9 cellular contexts compared by ENCODE assay signal in genomic region chr2:95297088-95297487, GRCh38. TPM values are rescaled to one million over a fixed set of nuclear protein-coding genes. Genes with fewer than 3 reads are reported as not detected.
DNase-seq lines count a peak whose midpoint lies in the region; ATAC-seq and TF ChIP-seq lines count a peak whose summit lies in the region.
"Had no signal": no experiment of that assay in that cellular context is flagged by ENCODE, and none has a peak within 500 bp of the region (broad histone marks: within the 10 kb centered on the region; RNA-seq: fewer than 3 reads in every experiment).

TSS of gene KCNIP3 (plus strand) at chr2:95297347. CDS start at chr2:95297439, 92 bp downstream.

- peaks cover 6% of the 10 kb centered on the region for H3K27me3 Mint-ChIP-seq in Caco-2 (ENCODE audit: insufficient read depth, unreplicated experiment)
- peaks cover 0 to 2% of the 10 kb centered on the region in 2 donors for H3K27me3 Mint-ChIP-seq in CD4-positive, alpha-beta memory T cell
- H3K27me3 Mint-ChIP-seq in activated naive CD8-positive, alpha-beta T cell treated with anti-CD3 and anti-CD28 coated beads, Interleukin-2, amount 50 U/mL, for 24 hours, result peaks cover 5% of the 10 kb centered on the region

- CTCF ChIA-PET in Caco-2 (lab: Charles Lee), result no interaction called here
- CTCF ChIA-PET in CD4-positive, alpha-beta memory T cell (lab: Charles Lee; ENCODE audit: partially characterized antibody), result no interaction called here

- intact Hi-C loops in Caco-2 (cut with micrococcal nuclease; ENCODE audit: unreplicated experiment), result no loop called here
- intact Hi-C loops in breast epithelium (cut with DNase I; ENCODE audit: low total_unique reads), result no loop called here
- intact Hi-C loops in CD4-positive, alpha-beta memory T cell (cut with micrococcal nuclease), result no loop called here

- no peak within 1 kb of the TSS for H3K27ac Mint-ChIP-seq in Caco-2 (ENCODE audit: unreplicated experiment)
- H3K27ac Mint-ChIP-seq in CD4-positive, alpha-beta memory T cell, result no peak within 1 kb of the TSS
- no peak within 1 kb of the TSS for H3K27ac Mint-ChIP-seq in activated naive CD8-positive, alpha-beta T cell treated with anti-CD3 and anti-CD28 coated beads, Interleukin-2, amount 50 U/mL, for 24 hours
- H3K27ac Mint-ChIP-seq: activated CD4-positive, alpha-beta memory T cell treated with anti-CD3 and anti-CD28 coated beads for 36 hours had no signal

- TF ChIP-seq CTCF in Caco-2 (IDR thresholded peaks at IDR 0.05; ENCODE audit: insufficient read depth in 1 of 2, low read depth in 1 of 2, low read length in 1 of 2, severe bottlenecking in 1 of 2, unreplicated experiment in 1 of 2) (no peak), breast epithelium (IDR thresholded peaks at IDR 0.05) (no peak)

- peak within 1 kb of the TSS; percentile 10 for H3K4me3 Mint-ChIP-seq in Caco-2 (ENCODE audit: unreplicated experiment)
- H3K4me3 Mint-ChIP-seq in CD4-positive, alpha-beta memory T cell, result no peak within 1 kb of the TSS
- H3K4me3 Mint-ChIP-seq in activated naive CD8-positive, alpha-beta T cell treated with anti-CD3 and anti-CD28 coated beads, Interleukin-2, amount 50 U/mL, for 24 hours, result no peak within 1 kb of the TSS
- H3K4me3 Mint-ChIP-seq: activated CD4-positive, alpha-beta memory T cell treated with anti-CD3 and anti-CD28 coated beads for 36 hours had no signal

- POLR2A ChIA-PET in Caco-2 (lab: Charles Lee), result no interaction called here
- POLR2A ChIA-PET in CD4-positive, alpha-beta memory T cell (lab: Charles Lee; ENCODE audit: partially characterized antibody), result no interaction called here

- no peaks in the 10 kb centered on the region for H3K27me3 ChIP-seq in Caco-2 (replicated peaks; ENCODE audit: control insufficient read depth, insufficient read depth, low read length)
- no peaks in the 10 kb centered on the region for H3K27me3 ChIP-seq in breast epithelium
- no peaks in the 10 kb centered on the region for H3K27me3 ChIP-seq in CD4-positive, alpha-beta memory T cell (ENCODE audit: insufficient read depth, low read length)

- DNase-seq in Caco-2 (no peak), NCI-H2029 treated with DMSO at 0.1 percent for 48 hours (lab: John Stamatoyannopoulos, UW) (peak; percentile 80), breast epithelium (ENCODE audit: low spot score in 2 of 2) (peak in 1 of 2 donors; percentile 80), midbrain (lab: John Stamatoyannopoulos, UW) (peak; percentile 63)
- DNase-seq in CD4-positive, alpha-beta memory T cell, result no peak
- no peak for DNase-seq in activated naive CD8-positive, alpha-beta T cell treated with anti-CD3 and anti-CD28 coated beads, Interleukin-2, amount 50 U/mL, for 24 hours
- DNase-seq: activated CD4-positive, alpha-beta memory T cell treated with anti-CD3 and anti-CD28 coated beads for 36 hours had no signal

- H3K9me3 ChIP-seq in Caco-2, result peaks cover 5% of the 10 kb centered on the region; the same call in 1 of the 2 replicates
- H3K9me3 ChIP-seq in breast epithelium, result no peaks in the 10 kb centered on the region
- H3K9me3 ChIP-seq in CD4-positive, alpha-beta memory T cell (ENCODE audit: control insufficient read depth in 1 of 2, low read length in 2 of 2), result peaks cover 0 to 2% of the 10 kb centered on the region in 2 donors

- no peaks in the 10 kb centered on the region for H3K36me3 ChIP-seq in Caco-2 (ENCODE audit: control insufficient read depth, insufficient read depth, low read length)
- no peaks in the 10 kb centered on the region for H3K36me3 ChIP-seq in breast epithelium
- H3K36me3 ChIP-seq in CD4-positive, alpha-beta memory T cell (ENCODE audit: insufficient read depth, low read length), result no peaks in the 10 kb centered on the region

- no peaks in the 10 kb centered on the region for H3K4me1 Mint-ChIP-seq in Caco-2 (ENCODE audit: low read depth, unreplicated experiment)
- no peaks in the 10 kb centered on the region for H3K4me1 Mint-ChIP-seq in CD4-positive, alpha-beta memory T cell
- H3K4me1 Mint-ChIP-seq in activated naive CD8-positive, alpha-beta T cell treated with anti-CD3 and anti-CD28 coated beads, Interleukin-2, amount 50 U/mL, for 24 hours, result no peaks in the 10 kb centered on the region

- H3K27ac ChIP-seq in breast epithelium, result peak within 1 kb of the TSS; percentile 19 to 55
- H3K27ac ChIP-seq in CD4-positive, alpha-beta memory T cell (ENCODE audit: low read depth, low read length), result no peak within 1 kb of the TSS

- no peak for TF ChIP-seq POLR2A in breast epithelium (IDR thresholded peaks at IDR 0.05)

- BruUV-seq in Caco-2 (replicated peaks; lab: Mats Ljungman, UMichigan), result no TSS peak

- H3K4me1 ChIP-seq in Caco-2 (no peaks in the 10 kb centered on the region), breast epithelium (peaks cover 0 to 4% of the 10 kb centered on the region in 2 donors)
- no peaks in the 10 kb centered on the region for H3K4me1 ChIP-seq in CD4-positive, alpha-beta memory T cell (ENCODE audit: insufficient read depth, low read length)

- no peak for ATAC-seq in GM21619 (IDR thresholded peaks at IDR 0.05; ENCODE audit: unreplicated experiment)
- ATAC-seq in HG03025 (IDR thresholded peaks at IDR 0.05; ENCODE audit: low FRiP score, unreplicated experiment), result no peak
- ATAC-seq in activated naive CD8-positive, alpha-beta T cell treated with anti-CD3 and anti-CD28 coated beads, Interleukin-2, amount 50 U/mL, for 24 hours, result no peak

- H3K4me3 ChIP-seq in Caco-2 (ENCODE audit: low read depth, low read length) (no peak within 1 kb of the TSS), breast epithelium (peak within 1 kb of the TSS in 2 of 3 donors; percentile 47 to 60)
- no peak within 1 kb of the TSS for H3K4me3 ChIP-seq in CD4-positive, alpha-beta memory T cell (ENCODE audit: low read length in 2 of 2)

- H3K36me3 Mint-ChIP-seq in Caco-2 (ENCODE audit: insufficient read depth, unreplicated experiment), result no peaks in the 10 kb centered on the region
- H3K36me3 Mint-ChIP-seq in CD4-positive, alpha-beta memory T cell, result no peaks in the 10 kb centered on the region
- H3K36me3 Mint-ChIP-seq in activated naive CD8-positive, alpha-beta T cell treated with anti-CD3 and anti-CD28 coated beads, Interleukin-2, amount 50 U/mL, for 24 hours (ENCODE audit: low read depth), result no peaks in the 10 kb centered on the region
- H3K36me3 Mint-ChIP-seq: activated CD4-positive, alpha-beta memory T cell treated with anti-CD3 and anti-CD28 coated beads for 36 hours had no signal

- H3K9me3 Mint-ChIP-seq in Caco-2 (ENCODE audit: unreplicated experiment), result peaks cover 6% of the 10 kb centered on the region
- peaks cover 0 to 4% (median 1%) of the 10 kb centered on the region in 8 donors for H3K9me3 Mint-ChIP-seq in CD4-positive, alpha-beta memory T cell
- no peaks in the 10 kb centered on the region for H3K9me3 Mint-ChIP-seq in activated naive CD8-positive, alpha-beta T cell treated with anti-CD3 and anti-CD28 coated beads, Interleukin-2, amount 50 U/mL, for 24 hours

RNA-seq across cellular contexts. Expression of gene KCNIP3, which starts in this region (rescaled TPM):
- total RNA-seq in Caco-2 (2022) (not detected in 2 replicates), breast epithelium (10 to 100 TPM; 14.4 to 30.1 (median 15.1) TPM)
- total RNA-seq in CD4-positive, alpha-beta memory T cell, result not detected
- polyA plus RNA-seq in CD4-positive, alpha-beta memory T cell, result not detected
- total RNA-seq: activated CD4-positive, alpha-beta memory T cell treated with anti-CD3 and anti-CD28 coated beads for 36 hours had no signal

Comparison
In these comparisons a context has a peak if more than half of its experiments do, and no peak if none do; other contexts are left out.
1. RNA of gene KCNIP3 (total RNA-seq): 14.4 to 30.1 TPM in breast epithelium; not detected in CD4-positive, alpha-beta memory T cell and not detected in Caco-2; every median in the first group is over 10 times any median in the second.
2. DNase-seq: peak in NCI-H2029 treated with DMSO at 0.1 percent for 48 hours (single experiment) and midbrain (single experiment); none in Caco-2 (0 of 2), CD4-positive, alpha-beta memory T cell (0 of 5) and activated naive CD8-positive, alpha-beta T cell treated with anti-CD3 and anti-CD28 coated beads, Interleukin-2, amount 50 U/mL, for 24 hours (single experiment).
3. H3K4me3 ChIP-seq: peak in breast epithelium (2 of 3); none in Caco-2 (single experiment) and CD4-positive, alpha-beta memory T cell (0 of 2).